ENCODE assay signal across 1 cellular context in genomic region chr1:231053493-231054162, GRCh38.
TF ChIP-seq lines count a peak whose summit lies in the region.

No MANE protein-coding gene starts in this region.

TF ChIP-seq in K562, 482 proteins besides CTCF, POLR2A, EP300 and RAD21 (continued from another document and continues in another):
- no peak for TF ChIP-seq THAP12 (CRISPR knock-in tag; IDR thresholded peaks at IDR 0.05)
- peak; percentile 31; the same call in 1 of the 2 replicates for TF ChIP-seq GABPA (tag; conservative IDR thresholded peaks at IDR 0.05; ENCODE audit: low read depth)
- TF ChIP-seq CUX1 (CRISPR knock-in tag; IDR thresholded peaks at IDR 0.05), result no peak
- TF ChIP-seq TEAD4 (IDR thresholded peaks at IDR 0.05; ENCODE audit: low read length), result peak; percentile 76
- TF ChIP-seq TEAD4 (CRISPR knock-in tag; IDR thresholded peaks at IDR 0.05; ENCODE audit: borderline replicate concordance), result no peak
- TF ChIP-seq DPF2 (IDR thresholded peaks at IDR 0.05), result peak; percentile 79; the same call in 1 of the 2 replicates
- no peak for TF ChIP-seq USF1 (CRISPR knock-in tag; IDR thresholded peaks at IDR 0.05)
- TF ChIP-seq HNRNPL (IDR thresholded peaks at IDR 0.05; ENCODE audit: low read depth, low read length), result no peak
- peak; percentile 33; the same call in 1 of the 2 replicates for TF ChIP-seq NFRKB (IDR thresholded peaks at IDR 0.05; ENCODE audit: low read depth)
- TF ChIP-seq HDGF (IDR thresholded peaks at IDR 0.05), result no peak
- TF ChIP-seq FIP1L1 (IDR thresholded peaks at IDR 0.05; ENCODE audit: low read depth, low read length, poor library complexity, severe bottlenecking), result no peak
- TF ChIP-seq ZFP1 (CRISPR knock-in tag; IDR thresholded peaks at IDR 0.05), result no peak
- TF ChIP-seq STAT5A (IDR thresholded peaks at IDR 0.05; ENCODE audit: borderline replicate concordance, low read length), result peak; percentile 88
- TF ChIP-seq SMAD3 (CRISPR knock-in tag; conservative IDR thresholded peaks at IDR 0.05), result no peak
- no peak for TF ChIP-seq ILK (tag; IDR thresholded peaks at IDR 0.05; ENCODE audit: borderline replicate concordance, low read depth)
- TF ChIP-seq GTF2E2 (tag; IDR thresholded peaks at IDR 0.05), result no peak; the same call in 1 of the 2 replicates
- TF ChIP-seq SMAD4 (CRISPR knock-in tag; conservative IDR thresholded peaks at IDR 0.05), result peak; percentile 72
- TF ChIP-seq CLOCK (CRISPR knock-in tag; IDR thresholded peaks at IDR 0.05; ENCODE audit: borderline replicate concordance), result no peak
- TF ChIP-seq CBX1 (IDR thresholded peaks at IDR 0.05; ENCODE audit: low read depth), result no peak
- TF ChIP-seq NFE2L1 (tag; IDR thresholded peaks at IDR 0.05; ENCODE audit: borderline replicate concordance, low read depth), result no peak
- TF ChIP-seq MYBL2 (IDR thresholded peaks at IDR 0.05; ENCODE audit: low read depth), result peak; percentile 94
- no peak for TF ChIP-seq MYBL2 (CRISPR knock-in tag; IDR thresholded peaks at IDR 0.05; ENCODE audit: borderline replicate concordance)
- peak; percentile 86 for TF ChIP-seq SPI1 (IDR thresholded peaks at IDR 0.05; ENCODE audit: borderline replicate concordance, low read depth, low read length)
- TF ChIP-seq ZNF174 (CRISPR knock-in tag; IDR thresholded peaks at IDR 0.05), result no peak
- TF ChIP-seq E2F4 (CRISPR knock-in tag; IDR thresholded peaks at IDR 0.05; ENCODE audit: low read depth), result no peak
- TF ChIP-seq MTA2 (IDR thresholded peaks at IDR 0.05; ENCODE audit: low read depth), result no peak
- peak; percentile 92; the same call in 1 of the 2 replicates for TF ChIP-seq KAT7 (CRISPR knock-in tag; IDR thresholded peaks at IDR 0.05; ENCODE audit: borderline replicate concordance)
- TF ChIP-seq ELF2 (CRISPR knock-in tag; IDR thresholded peaks at IDR 0.05), result no peak
- peak; percentile 8 to 33; a peak in 1 of 4 replicates for TF ChIP-seq NRF1 (conservative IDR thresholded peaks at IDR 0.05 in 1 of 2, IDR thresholded peaks at IDR 0.05 in 1 of 2)
- TF ChIP-seq FOXK1 (CRISPR knock-in tag; IDR thresholded peaks at IDR 0.05; ENCODE audit: borderline replicate concordance), result no peak
- TF ChIP-seq MEF2D (tag; conservative IDR thresholded peaks at IDR 0.05; ENCODE audit: low read depth), result 0 out of 2 replicates have a peak, but pooled peaks have one; percentile 35
- peak; percentile 62; the same call in 1 of the 2 replicates for TF ChIP-seq LCOR (CRISPR knock-in tag; IDR thresholded peaks at IDR 0.05)
- TF ChIP-seq FOXA3 (CRISPR knock-in tag; conservative IDR thresholded peaks at IDR 0.05 in 1 of 2, IDR thresholded peaks at IDR 0.05 in 1 of 2), result 0 out of 4 replicates have a peak, but pooled peaks of 1 of the 2 experiments have one; percentile 48
- TF ChIP-seq ZNF512 (tag; IDR thresholded peaks at IDR 0.05), result no peak
- no peak for TF ChIP-seq FOS (IDR thresholded peaks at IDR 0.05; ENCODE audit: extremely low read depth, insufficient read length)
- TF ChIP-seq, protein P1, sequence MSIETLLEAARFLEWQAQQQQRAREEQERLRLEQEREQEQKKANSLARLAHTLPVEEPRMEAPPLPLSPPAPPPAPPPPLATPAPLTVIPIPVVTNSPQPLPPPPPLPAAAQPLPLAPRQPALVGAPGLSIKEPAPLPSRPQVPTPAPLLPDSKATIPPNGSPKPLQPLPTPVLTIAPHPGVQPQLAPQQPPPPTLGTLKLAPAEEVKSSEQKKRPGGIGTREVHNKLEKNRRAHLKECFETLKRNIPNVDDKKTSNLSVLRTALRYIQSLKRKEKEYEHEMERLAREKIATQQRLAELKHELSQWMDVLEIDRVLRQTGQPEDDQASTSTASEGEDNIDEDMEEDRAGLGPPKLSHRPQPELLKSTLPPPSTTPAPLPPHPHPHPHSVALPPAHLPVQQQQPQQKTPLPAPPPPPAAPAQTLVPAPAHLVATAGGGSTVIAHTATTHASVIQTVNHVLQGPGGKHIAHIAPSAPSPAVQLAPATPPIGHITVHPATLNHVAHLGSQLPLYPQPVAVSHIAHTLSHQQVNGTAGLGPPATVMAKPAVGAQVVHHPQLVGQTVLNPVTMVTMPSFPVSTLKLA (conservative IDR thresholded peaks at IDR 0.05), result peak in 1 of 2 experiments; percentile 36; a peak in 1 of 4 replicates
- TF ChIP-seq NCOA1 (IDR thresholded peaks at IDR 0.05; ENCODE audit: low read depth), result no peak
- TF ChIP-seq JUND (IDR thresholded peaks at IDR 0.05; ENCODE audit: borderline replicate concordance, low read depth, low read length), result no peak
- peak; percentile 69; the same call in 1 of the 3 replicates for TF ChIP-seq JUND (tag; IDR thresholded peaks at IDR 0.05; ENCODE audit: borderline replicate concordance, low read depth, low read length)
- TF ChIP-seq ZNF41 (CRISPR knock-in tag; conservative IDR thresholded peaks at IDR 0.05), result no peak
- no peak for TF ChIP-seq ERF (CRISPR knock-in tag; IDR thresholded peaks at IDR 0.05)
- TF ChIP-seq SRF (CRISPR knock-in tag; IDR thresholded peaks at IDR 0.05), result 0 out of 4 replicates have a peak, but pooled peaks of 1 of the 2 experiments have one; percentile 50
- TF ChIP-seq ADNP (tag; IDR thresholded peaks at IDR 0.05), result no peak
- no peak for TF ChIP-seq PHB2 (IDR thresholded peaks at IDR 0.05; ENCODE audit: low read depth)
- TF ChIP-seq, protein P2, sequence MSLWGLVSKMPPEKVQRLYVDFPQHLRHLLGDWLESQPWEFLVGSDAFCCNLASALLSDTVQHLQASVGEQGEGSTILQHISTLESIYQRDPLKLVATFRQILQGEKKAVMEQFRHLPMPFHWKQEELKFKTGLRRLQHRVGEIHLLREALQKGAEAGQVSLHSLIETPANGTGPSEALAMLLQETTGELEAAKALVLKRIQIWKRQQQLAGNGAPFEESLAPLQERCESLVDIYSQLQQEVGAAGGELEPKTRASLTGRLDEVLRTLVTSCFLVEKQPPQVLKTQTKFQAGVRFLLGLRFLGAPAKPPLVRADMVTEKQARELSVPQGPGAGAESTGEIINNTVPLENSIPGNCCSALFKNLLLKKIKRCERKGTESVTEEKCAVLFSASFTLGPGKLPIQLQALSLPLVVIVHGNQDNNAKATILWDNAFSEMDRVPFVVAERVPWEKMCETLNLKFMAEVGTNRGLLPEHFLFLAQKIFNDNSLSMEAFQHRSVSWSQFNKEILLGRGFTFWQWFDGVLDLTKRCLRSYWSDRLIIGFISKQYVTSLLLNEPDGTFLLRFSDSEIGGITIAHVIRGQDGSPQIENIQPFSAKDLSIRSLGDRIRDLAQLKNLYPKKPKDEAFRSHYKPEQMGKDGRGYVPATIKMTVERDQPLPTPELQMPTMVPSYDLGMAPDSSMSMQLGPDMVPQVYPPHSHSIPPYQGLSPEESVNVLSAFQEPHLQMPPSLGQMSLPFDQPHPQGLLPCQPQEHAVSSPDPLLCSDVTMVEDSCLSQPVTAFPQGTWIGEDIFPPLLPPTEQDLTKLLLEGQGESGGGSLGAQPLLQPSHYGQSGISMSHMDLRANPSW (CRISPR knock-in tag; IDR thresholded peaks at IDR 0.05), result no peak
- no peak for TF ChIP-seq ATF1 (CRISPR knock-in tag; IDR thresholded peaks at IDR 0.05)
- TF ChIP-seq ATF1 (tag; IDR thresholded peaks at IDR 0.05), result 0 out of 2 replicates have a peak, but pooled peaks have one; percentile 7
- TF ChIP-seq CBX3 (IDR thresholded peaks at IDR 0.05; ENCODE audit: borderline replicate concordance in 1 of 2, low read length in 2 of 2), result 0 out of 3 replicates have a peak, but pooled peaks of 1 of the 2 experiments have one; percentile 39
- peak; percentile 44; the same call in 1 of the 2 replicates for TF ChIP-seq CTBP1 (IDR thresholded peaks at IDR 0.05; ENCODE audit: borderline replicate concordance)
- TF ChIP-seq KAT2B (IDR thresholded peaks at IDR 0.05; ENCODE audit: low read depth, low read length), result no peak
- TF ChIP-seq U2AF2 (optimal IDR thresholded peaks at IDR 0.05; ENCODE audit: low read depth, low read length), result no peak
